Comparison of ENCODE assay signal across 28 cellular contexts in the genomic region with DNA sequence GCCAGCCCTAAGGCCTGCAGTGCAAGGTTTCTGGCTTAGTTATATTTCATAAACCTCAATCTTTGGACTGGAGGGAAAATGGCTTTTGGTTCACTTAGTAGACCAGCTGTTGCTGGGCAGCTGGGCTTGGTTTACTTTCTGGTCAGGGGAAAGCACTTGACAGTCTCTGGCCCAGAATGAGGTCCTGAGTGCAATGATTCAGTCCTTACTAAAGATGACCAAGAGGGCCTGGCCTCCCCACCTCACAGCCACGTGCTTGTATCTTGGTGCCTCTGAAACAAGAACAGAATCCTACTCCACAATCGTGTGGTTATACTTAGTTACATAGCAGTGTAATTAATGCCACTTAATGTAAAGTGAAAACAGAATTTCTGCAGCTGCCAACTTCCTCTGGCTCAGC.
"Had no signal": no experiment of that assay in that cellular context is flagged by ENCODE, and none has a peak within 500 bp of the region (broad histone marks: within the 10 kb centered on the region; RNA-seq: fewer than 3 reads in every experiment).

No MANE protein-coding gene starts in this region.

- H3K36me3 ChIP-seq: esophagus muscularis mucosa, heart right ventricle, lower lobe of right lung, neutrophil, pancreas, right lobe of liver, stomach, tibial artery, upper lobe of left lung had no signal

- H3K27me3 ChIP-seq: esophagus muscularis mucosa, heart right ventricle, neutrophil, pancreas, right lobe of liver, stomach, testis, tibial artery, upper lobe of left lung had no signal

- DNase-seq: dermis blood vessel endothelial cell; effector memory CD4-positive, alpha-beta T cell; foreskin keratinocyte; glutamatergic neuron; heart right ventricle; hypothalamus; immature natural killer cell; islet precursor cell; kidney glomerular epithelial cell; left ventricle myocardium superior; lower lobe of right lung; pancreas; retina; right lobe of liver; stimulated activated CD4-positive, alpha-beta T cell treated with anti-CD3 and anti-CD28 coated beads, Interleukin-2, amount 100 ng/mL, for 24 hours; stimulated activated CD4-positive, alpha-beta T cell treated with anti-CD3 and anti-CD28 coated beads, Interleukin-4, amount 100 ng/mL, for 24 hours; stimulated activated naive CD4-positive, alpha-beta T cell treated with Interleukin-2 at 50 U/mL for 16 hours; stomach; testis; tibial artery; upper lobe of left lung had no signal

- ATAC-seq: foreskin keratinocyte; left ventricle myocardium superior; lower lobe of right lung; natural killer cell treated with Interleukin-12 subunit alpha and Interleukin-12 subunit beta and Interleukin-15 and Interleukin-18, amount 100 ng/mL, for 72 hours; pancreas; right lobe of liver; stimulated activated effector memory CD8-positive, alpha-beta T cell treated with anti-CD3 and anti-CD28 coated beads, Interleukin-12 subunit alpha, Interleukin-12 subunit beta, amount 100 ng/mL, for 72 hours had no signal

- H3K4me1 ChIP-seq: foreskin keratinocyte, heart right ventricle, lower lobe of right lung, pancreas, right lobe of liver, testis, tibial artery, upper lobe of left lung had no signal

- H3K4me3 ChIP-seq: coronary artery, esophagus muscularis mucosa, heart right ventricle, lower lobe of right lung, pancreas, right lobe of liver, stomach, testis, tibial artery, upper lobe of left lung had no signal

- FAIRE-seq: endothelial cell of umbilical vein, pancreas, urothelium cell line had no signal

- H3K9me3 ChIP-seq: esophagus muscularis mucosa, heart right ventricle, lower lobe of right lung, neutrophil, pancreas, right lobe of liver, stomach, testis, tibial artery, upper lobe of left lung had no signal

- H3K27ac ChIP-seq: coronary artery, esophagus muscularis mucosa, foreskin keratinocyte, heart right ventricle, lower lobe of right lung, neutrophil, pancreas, right lobe of liver, stomach, testis, tibial artery, upper lobe of left lung had no signal
